Comparison of ENCODE assay signal across 8 cellular contexts in the genomic region with DNA sequence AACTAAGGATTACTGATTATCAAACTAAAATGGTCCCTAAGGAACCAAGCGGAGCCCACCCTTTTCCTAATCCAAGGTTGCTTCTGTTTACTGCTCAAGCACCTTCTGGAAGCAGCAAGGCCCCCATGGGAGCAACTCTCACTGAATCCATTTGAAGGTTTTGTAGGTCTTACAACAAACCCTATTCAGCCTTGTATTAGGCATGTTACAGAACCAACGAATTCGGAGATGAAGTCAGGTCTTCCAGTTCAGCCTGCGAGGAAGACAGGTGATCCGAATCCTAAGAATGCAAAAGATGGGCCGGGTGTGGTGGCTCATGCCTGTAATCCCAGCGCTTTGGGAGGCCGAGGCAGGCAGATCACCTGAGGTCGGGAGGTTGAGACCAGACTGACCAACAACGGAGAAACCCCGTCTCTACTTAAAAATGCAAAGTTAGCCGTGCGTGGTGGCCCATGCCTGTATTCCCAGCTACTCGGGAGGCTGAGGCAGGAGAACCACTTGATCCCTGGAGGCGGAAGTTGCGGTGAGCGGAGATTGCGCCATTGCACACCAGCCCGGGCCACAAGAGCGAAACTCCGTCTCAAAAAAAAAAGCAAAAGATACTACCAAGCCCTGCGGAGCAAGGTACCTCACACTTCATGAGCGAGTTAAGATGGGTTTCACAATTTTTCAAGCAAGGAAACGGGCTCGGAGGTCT. TPM values are rescaled to one million over a fixed set of nuclear protein-coding genes. Genes with fewer than 3 reads are reported as not detected.
DNase-seq lines count a peak whose midpoint lies in the region; ATAC-seq lines count a peak whose summit lies in the region.

No MANE protein-coding gene starts in this region.

- no peaks in the 10 kb centered on the region for H3K36me3 ChIP-seq in GM23248 (ENCODE audit: low read depth)
- H3K36me3 ChIP-seq in skeletal muscle tissue (ENCODE audit: control insufficient read depth in 3 of 3, insufficient read depth in 3 of 3, low read length in 3 of 3), result no peaks in the 10 kb centered on the region

- H3K79me2 ChIP-seq in GM23248 (ENCODE audit: insufficient read depth), result peaks cover 7% of the 10 kb centered on the region; the same call in 1 of the 2 replicates

- peak overlapping the region; percentile 99 for H2AFZ ChIP-seq in GM23248

- CTCF ChIA-PET in activated CD4-positive, alpha-beta memory T cell treated with anti-CD3 and anti-CD28 coated beads for 36 hours (lab: Charles Lee), result interaction anchor here (0.7 to 3.1 kb wide), 6 partner anchors 18 to 404 kb away, joined by 3 to 13 read pairs (median 4); no protein-coding TSS in a partner anchor

- H3K36me3 Mint-ChIP-seq in activated CD4-positive, alpha-beta memory T cell treated with anti-CD3 and anti-CD28 coated beads for 36 hours, result peaks cover 11% of the 10 kb centered on the region

- H3F3A ChIP-seq in GM23248 (ENCODE audit: insufficient read depth), result peaks cover 7% of the 10 kb centered on the region; the same call in 1 of the 2 replicates

- DNase-seq in GM23248, result no peak
- DNase-seq in activated CD4-positive, alpha-beta memory T cell treated with anti-CD3 and anti-CD28 coated beads for 36 hours, result no peak
- peak; percentile 68 for DNase-seq in left ventricle myocardium superior
- no peak for DNase-seq in RKO (ENCODE audit: low spot score)

- no peaks in the 10 kb centered on the region for H3K27me3 Mint-ChIP-seq in activated CD4-positive, alpha-beta memory T cell treated with anti-CD3 and anti-CD28 coated beads for 36 hours

- no peaks in the 10 kb centered on the region for H3K9me3 Mint-ChIP-seq in activated CD4-positive, alpha-beta memory T cell treated with anti-CD3 and anti-CD28 coated beads for 36 hours

- H3K4me2 ChIP-seq in GM23248 (ENCODE audit: unreplicated experiment), result peak overlapping the region; percentile 90

- H3K4me3 Mint-ChIP-seq in activated CD4-positive, alpha-beta memory T cell treated with anti-CD3 and anti-CD28 coated beads for 36 hours, result peak overlapping the region; percentile 95

- WGBS in GM23248 (ENCODE audit: low coverage in 1 of 2, low lambda C conversion rate in 2 of 2, missing lambda C conversion rate in 2 of 2), 2 experiments, result 85 to 87% methylated on average over 25 of the region's 25 CpGs

- no peaks in the 10 kb centered on the region for H3K27me3 ChIP-seq in GM23248 (replicated peaks; ENCODE audit: insufficient read depth)
- H3K27me3 ChIP-seq in skeletal muscle tissue (ENCODE audit: control insufficient read depth in 3 of 3, insufficient read depth in 3 of 3, low read length in 3 of 3), result no peaks in the 10 kb centered on the region

- H3K9me2 ChIP-seq in GM23248 (ENCODE audit: insufficient read depth), result no peaks in the 10 kb centered on the region

- H3K4me3 ChIP-seq in GM23248, result peak overlapping the region; percentile 88
- peak overlapping the region; percentile 77 to 90 (median 81) for H3K4me3 ChIP-seq in skeletal muscle tissue (ENCODE audit: low read length in 3 of 3)

- ATAC-seq in left ventricle myocardium superior, result no peak
- ATAC-seq in GM19455 (IDR thresholded peaks at IDR 0.05; ENCODE audit: unreplicated experiment), result no peak
- ATAC-seq in HG03097 (IDR thresholded peaks at IDR 0.05; ENCODE audit: low FRiP score, unreplicated experiment), result no peak
- no peak for ATAC-seq in HG03175 (IDR thresholded peaks at IDR 0.05; ENCODE audit: unreplicated experiment)

- no peaks in the 10 kb centered on the region for H4K20me1 ChIP-seq in GM23248 (ENCODE audit: insufficient read depth)

- in situ Hi-C loops in GM23248 (cut with MboI), result no loop called here

- H3K9me3 ChIP-seq in GM23248 (ENCODE audit: low read depth), result no peaks in the 10 kb centered on the region
- no peaks in the 10 kb centered on the region for H3K9me3 ChIP-seq in skeletal muscle tissue (ENCODE audit: control insufficient read depth in 3 of 3, low read length in 3 of 3)

- peaks cover 18% of the 10 kb centered on the region for H3K4me1 Mint-ChIP-seq in activated CD4-positive, alpha-beta memory T cell treated with anti-CD3 and anti-CD28 coated beads for 36 hours (ENCODE audit: low read depth)

- H3K9ac ChIP-seq in GM23248, result peak overlapping the region; percentile 93
- H3K9ac ChIP-seq in skeletal muscle tissue (ENCODE audit: low read depth in 1 of 3, low read length in 3 of 3), result peak overlapping the region; percentile 87 to 98 (median 88)

- H3K4me1 ChIP-seq in GM23248 (ENCODE audit: insufficient read depth) (peaks cover 8% of the 10 kb centered on the region; the same call in 1 of the 2 replicates), skeletal muscle tissue (ENCODE audit: control insufficient read depth in 3 of 3, insufficient read depth in 3 of 3, low read length in 3 of 3) (peaks cover 9 to 16% (median 12%) of the 10 kb centered on the region in 3 donors)

- H3K27ac Mint-ChIP-seq in activated CD4-positive, alpha-beta memory T cell treated with anti-CD3 and anti-CD28 coated beads for 36 hours, result peak overlapping the region; percentile 99

- POLR2A ChIA-PET in activated CD4-positive, alpha-beta memory T cell treated with anti-CD3 and anti-CD28 coated beads for 36 hours (lab: Charles Lee), result interaction anchor here (1.0 to 2.6 kb wide), 8 partner anchors 14 to 273 kb away, joined by 3 to 38 read pairs (median 6); a partner anchor contains a TSS

- intact Hi-C loops in activated CD4-positive, alpha-beta memory T cell treated with anti-CD3 and anti-CD28 coated beads for 36 hours (cut with micrococcal nuclease), result loop anchor here (2.0 to 10.0 kb wide), 3 partner anchors 150 to 330 kb away; no protein-coding TSS in a partner anchor
- intact Hi-C loops in left ventricle myocardium superior (cut with micrococcal nuclease), result loop anchor here (10.0 kb wide), 1 partner anchor 490 kb away; no protein-coding TSS in a partner anchor

- H3K27ac ChIP-seq in GM23248, result peak overlapping the region; percentile 93
- peak overlapping the region; percentile 96 for H3K27ac ChIP-seq in skeletal muscle tissue (ENCODE audit: low read depth, low read length)

RNA-seq across cellular contexts. Expression of a gene that starts 0.7 kb away (rescaled TPM):
- not detected in 2 replicates for total RNA-seq in GM23248 (2014; rRNA removed; shearing (Covaris generic))
- not detected in 2 replicates for polyA plus RNA-seq in GM23248 (2016; fragmentation: Nextera tagmentation; extraction: Ambion mirVana)
- total RNA-seq in activated CD4-positive, alpha-beta memory T cell treated with anti-CD3 and anti-CD28 coated beads for 36 hours, result not detected
- total RNA-seq in left ventricle myocardium superior, result not detected
- not detected for total RNA-seq in skeletal muscle tissue

RNA-seq across cellular contexts. Expression of a gene that starts 0.9 kb away (rescaled TPM):
- 3.7 and 10.0 TPM in 2 replicates for total RNA-seq in GM23248 (2014; rRNA removed; shearing (Covaris generic))
- polyA plus RNA-seq in GM23248 (2016; fragmentation: Nextera tagmentation; extraction: Ambion mirVana), result 4.0 and 5.3 TPM in 2 replicates
- 10 to 100 TPM; 22.1 to 23.1 TPM for total RNA-seq in activated CD4-positive, alpha-beta memory T cell treated with anti-CD3 and anti-CD28 coated beads for 36 hours
- total RNA-seq in left ventricle myocardium superior, result 0.64 TPM
- total RNA-seq in skeletal muscle tissue, result 2.6 TPM
